ENCODE assay signal across 25 cellular contexts in genomic region chr1:239706245-239706892, GRCh38.
"Had no signal": no experiment of that assay in that cellular context is flagged by ENCODE, and none has a peak within 500 bp of the region (broad histone marks: within the 10 kb centered on the region; RNA-seq: fewer than 3 reads in every experiment).

No MANE protein-coding gene starts in this region.

- H3K4me1 Mint-ChIP-seq: memory B cell, neural crest cell had no signal

- ATAC-seq: activated CD8-positive, alpha-beta memory T cell treated with anti-CD3 and anti-CD28 coated beads, Interleukin-2, amount 10 ng/mL, durations not matched to agents 7 days and 5 days; esophagus mucosa; left colon; mucosa of descending colon; stimulated activated naive CD8-positive, alpha-beta T cell treated with anti-CD3 and anti-CD28 coated beads, Interleukin-15, Interleukin-2, amounts not matched to agents 100 U/mL and 50 U/mL, for 24 hours had no signal

- H3K4me3 Mint-ChIP-seq: activated CD4-positive, alpha-beta memory T cell treated with anti-CD3 and anti-CD28 coated beads for 36 hours; activated CD8-positive, alpha-beta memory T cell treated with anti-CD3 and anti-CD28 coated beads, Interleukin-2, amount 10 ng/mL, durations not matched to agents 7 days and 5 days; activated naive CD8-positive, alpha-beta T cell; memory B cell; neural crest cell; T-helper 1 cell treated with Interleukin-12 subunit alpha and Interleukin-12 subunit beta and Interleukin-4 antibody, amounts not matched to agents 30 μg/mL and 1 μg/mL, for 36 hours had no signal

- H3K27me3 Mint-ChIP-seq: activated CD4-positive, alpha-beta memory T cell treated with anti-CD3 and anti-CD28 coated beads for 36 hours; activated CD8-positive, alpha-beta memory T cell treated with anti-CD3 and anti-CD28 coated beads, Interleukin-2, amount 10 ng/mL, durations not matched to agents 7 days and 5 days; activated naive CD8-positive, alpha-beta T cell; memory B cell had no signal

- H3K9me3 ChIP-seq: adrenal gland, ascending aorta, mucosa of descending colon, spleen had no signal

- H3K27me3 ChIP-seq: adrenal gland, ascending aorta, brain microvascular endothelial cell, spleen had no signal

- DNase-seq: activated CD4-positive, alpha-beta memory T cell treated with anti-CD3 and anti-CD28 coated beads for 36 hours; activated CD4-positive, alpha-beta T cell treated with anti-CD3 and anti-CD28 coated beads for 48 hours; activated CD4-positive, CD25-positive, alpha-beta regulatory T cell; activated CD8-positive, alpha-beta memory T cell treated with anti-CD3 and anti-CD28 coated beads, Interleukin-2, amount 10 ng/mL, durations not matched to agents 7 days and 5 days; activated gamma-delta T cell treated with Interleukin-2 at 50 U/mL for 16 hours; activated T-cell treated with anti-CD3 and anti-CD28 coated beads for 4 hours; adrenal gland; brain microvascular endothelial cell; caudate nucleus; dermis blood vessel endothelial cell; effector memory CD4-positive, alpha-beta T cell; foreskin melanocyte; islet precursor cell; left colon; mucosa of descending colon; retina; spleen; stimulated activated CD4-positive, alpha-beta T cell treated with anti-CD3 and anti-CD28 coated beads, Interleukin-4, amount 100 ng/mL, for 4 hours; stimulated activated naive CD8-positive, alpha-beta T cell treated with anti-CD3 and anti-CD28 coated beads, Interleukin-15, Interleukin-2, amounts not matched to agents 100 U/mL and 50 U/mL, for 24 hours had no signal

- H3K4me3 ChIP-seq: adrenal gland, ascending aorta, mucosa of descending colon, spleen had no signal

- H3K4me1 ChIP-seq: adrenal gland, ascending aorta, spleen had no signal

- H3K27ac ChIP-seq: adrenal gland, ascending aorta, brain microvascular endothelial cell, spleen had no signal

- H3K36me3 Mint-ChIP-seq: memory B cell had no signal

- H3K36me3 ChIP-seq: adrenal gland, ascending aorta, brain microvascular endothelial cell, spleen had no signal

- H3K27ac Mint-ChIP-seq: activated CD4-positive, alpha-beta memory T cell treated with anti-CD3 and anti-CD28 coated beads for 36 hours; activated CD8-positive, alpha-beta memory T cell treated with anti-CD3 and anti-CD28 coated beads, Interleukin-2, amount 10 ng/mL, durations not matched to agents 7 days and 5 days; activated naive CD8-positive, alpha-beta T cell; memory B cell; T-helper 1 cell treated with Interleukin-12 subunit alpha and Interleukin-12 subunit beta and Interleukin-4 antibody, amounts not matched to agents 30 μg/mL and 1 μg/mL, for 36 hours had no signal

- H3K9me3 Mint-ChIP-seq: activated CD4-positive, alpha-beta memory T cell treated with anti-CD3 and anti-CD28 coated beads for 36 hours; neural crest cell; T-helper 1 cell treated with Interleukin-12 subunit alpha and Interleukin-12 subunit beta and Interleukin-4 antibody, amounts not matched to agents 30 μg/mL and 1 μg/mL, for 36 hours had no signal
